22 cellular contexts compared by ENCODE assay signal in the genomic region with DNA sequence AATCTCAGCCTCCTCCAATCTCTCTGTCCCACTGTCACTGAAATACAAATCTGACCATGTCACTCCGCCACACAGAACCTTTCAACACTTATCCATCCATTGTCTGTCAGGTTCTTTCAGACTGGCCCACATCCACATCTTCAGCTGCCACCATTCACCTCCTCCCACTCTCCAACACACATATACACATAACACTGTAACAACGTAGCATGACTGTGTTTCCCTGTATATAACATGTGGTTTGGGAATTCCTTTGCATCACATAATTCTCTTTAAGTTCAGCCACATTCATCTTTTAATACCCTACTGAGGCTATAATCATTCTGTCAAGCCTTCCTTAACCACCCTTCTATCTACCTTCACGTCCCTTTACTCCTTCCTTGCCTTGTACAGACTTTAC.
DNase-seq lines count a peak whose midpoint lies in the region; ATAC-seq and TF ChIP-seq lines count a peak whose summit lies in the region.
"Had no signal": no experiment of that assay in that cellular context is flagged by ENCODE, and none has a peak within 500 bp of the region (broad histone marks: within the 10 kb centered on the region; RNA-seq: fewer than 3 reads in every experiment).

No MANE protein-coding gene starts in this region.

- intact Hi-C loops in left ventricle myocardium superior (cut with micrococcal nuclease), result no loop called here
- intact Hi-C loops in left ventricle myocardium inferior (cut with micrococcal nuclease), result no loop called here

- peak overlapping the region; percentile 0 for H3K27ac Mint-ChIP-seq in T-helper 17 cell
- peak overlapping the region; percentile 17 to 18 for H3K27ac Mint-ChIP-seq in effector memory CD8-positive, alpha-beta T cell
- H3K27ac Mint-ChIP-seq in type B pancreatic cell, result peak overlapping the region; percentile 21
- H3K27ac Mint-ChIP-seq: CD4-positive, alpha-beta T cell had no signal

- no peak for TF ChIP-seq CTCF in left ventricle myocardium inferior (IDR thresholded peaks at IDR 0.05; ENCODE audit: borderline replicate concordance)
- TF ChIP-seq CTCF in type B pancreatic cell (conservative IDR thresholded peaks at IDR 0.05), result no peak

- no peaks in the 10 kb centered on the region for H3K9me3 Mint-ChIP-seq in effector memory CD8-positive, alpha-beta T cell
- H3K9me3 Mint-ChIP-seq in type B pancreatic cell, result peaks cover 11% of the 10 kb centered on the region
- H3K9me3 Mint-ChIP-seq: CD4-positive, alpha-beta T cell had no signal

- peaks cover 3% of the 10 kb centered on the region for H3K36me3 Mint-ChIP-seq in T-helper 17 cell (ENCODE audit: low read depth)
- peaks cover 7% of the 10 kb centered on the region for H3K36me3 Mint-ChIP-seq in effector memory CD8-positive, alpha-beta T cell (ENCODE audit: insufficient read depth)
- peaks cover 41% of the 10 kb centered on the region for H3K36me3 Mint-ChIP-seq in type B pancreatic cell

- H3K4me3 Mint-ChIP-seq in T-helper 17 cell (no peak overlapping the region), type B pancreatic cell (no peak overlapping the region)
- H3K4me3 Mint-ChIP-seq in effector memory CD8-positive, alpha-beta T cell, result no peak overlapping the region
- H3K4me3 Mint-ChIP-seq: CD4-positive, alpha-beta T cell had no signal

- peaks cover 35% of the 10 kb centered on the region for H3K4me1 ChIP-seq in left ventricle myocardium inferior
- H3K4me1 ChIP-seq: Caco-2 had no signal

- DNase-seq in left ventricle myocardium superior (no peak), left ventricle myocardium inferior (no peak), T-helper 17 cell (no peak), type B pancreatic cell (ENCODE audit: extremely low spot score, unreplicated experiment) (no peak), activated gamma-delta T cell treated with Interleukin-2 at 50 U/mL for 16 hours (no peak), activated gamma-delta T cell (lab: John Stamatoyannopoulos, UW) (no peak)
- DNase-seq in effector memory CD8-positive, alpha-beta T cell, result no peak
- DNase-seq: Caco-2; CD4-positive, alpha-beta T cell; DMS 273 treated with DMSO at 0.1 percent for 48 hours; DMS79 treated with DMSO at 0.1 percent for 48 hours; GM23248; KG1; NCI-H1092 treated with DMSO at 0.1 percent for 48 hours; NCI-H1436 treated with DMSO at 0.1 percent for 48 hours; NCI-H2029; NCI-H226; NCI-H526; OCI-M1 had no signal

- H3K4me3 ChIP-seq in left ventricle myocardium inferior, result no peak overlapping the region
- H3K4me3 ChIP-seq: GM23248, HAP-1 had no signal

- no peak overlapping the region for H3K27ac ChIP-seq in left ventricle myocardium inferior (replicated peaks)
- H3K27ac ChIP-seq: GM23248 had no signal

- H3K4me1 Mint-ChIP-seq in T-helper 17 cell (peaks cover 30% of the 10 kb centered on the region), type B pancreatic cell (ENCODE audit: unreplicated experiment) (peaks cover 9% of the 10 kb centered on the region)
- H3K4me1 Mint-ChIP-seq in effector memory CD8-positive, alpha-beta T cell (ENCODE audit: low read depth in 2 of 2), result peaks cover 22 to 36% of the 10 kb centered on the region in 2 donors

- ATAC-seq in left ventricle myocardium superior (peak; percentile 43), T-helper 17 cell (no peak), GM19467 (IDR thresholded peaks at IDR 0.05; ENCODE audit: unreplicated experiment) (no peak)
- ATAC-seq in effector memory CD8-positive, alpha-beta T cell (replicated peaks), result no peak
- ATAC-seq: HepG2 had no signal

- no peaks in the 10 kb centered on the region for H3K9me3 ChIP-seq in left ventricle myocardium inferior (replicated peaks)
- no peaks in the 10 kb centered on the region for H3K9me3 ChIP-seq in T-helper 17 cell (ENCODE audit: control insufficient read depth, low read length, poor library complexity, severe bottlenecking)
- H3K9me3 ChIP-seq: Caco-2, HAP-1 had no signal

- H3K27me3 Mint-ChIP-seq in T-helper 17 cell (no peaks in the 10 kb centered on the region), type B pancreatic cell (no peaks in the 10 kb centered on the region)
- H3K27me3 Mint-ChIP-seq in effector memory CD8-positive, alpha-beta T cell, result no peaks in the 10 kb centered on the region
- H3K27me3 Mint-ChIP-seq: CD4-positive, alpha-beta T cell had no signal

- no peaks in the 10 kb centered on the region for H3K27me3 ChIP-seq in left ventricle myocardium inferior (ENCODE audit: low read depth)

- H3K36me3 ChIP-seq in left ventricle myocardium inferior, result no peaks in the 10 kb centered on the region
- H3K36me3 ChIP-seq: HAP-1 had no signal
